ENCODE assay signal across 23 cellular contexts in genomic region chr10:127089446-127089845, GRCh38.
"Had no signal": no experiment of that assay in that cellular context is flagged by ENCODE, and none has a peak within 500 bp of the region (broad histone marks: within the 10 kb centered on the region; RNA-seq: fewer than 3 reads in every experiment).

No MANE protein-coding gene starts in this region.

- H3K27me3 ChIP-seq: SJSA1 had no signal

- DNase-seq: Kasumi-1, MM.1S, NCI-H1105, NCI-H1417, NCI-H1436 treated with DMSO at 0.1 percent for 48 hours, NCI-H1694, NCI-H1930, NCI-H2107, NCI-H2171, NCI-H226, NCI-H446, NCI-H510A, NCI-H524 treated with DMSO at 0.1 percent for 48 hours, NCI-H774, Right ventricle myocardium superior, RPMI8226, SIG-M5 had no signal

- H3K4me3 ChIP-seq: K562, SJSA1, SK-N-MC had no signal

- H3K9ac ChIP-seq: KMS-11 had no signal

- H3K27ac ChIP-seq: KMS-11, SJSA1, SK-N-MC had no signal

- H3K4me3 Mint-ChIP-seq: IgD-negative memory B cell had no signal

- ATAC-seq: HepG2, K562 had no signal

- H3K27ac Mint-ChIP-seq: IgD-negative memory B cell had no signal

- H3K27me3 Mint-ChIP-seq: IgD-negative memory B cell had no signal

- H3K9me3 ChIP-seq: SJSA1 had no signal

- H3K36me3 Mint-ChIP-seq: IgD-negative memory B cell had no signal

- H3K4me1 Mint-ChIP-seq: IgD-negative memory B cell had no signal
